In the genomic region with DNA sequence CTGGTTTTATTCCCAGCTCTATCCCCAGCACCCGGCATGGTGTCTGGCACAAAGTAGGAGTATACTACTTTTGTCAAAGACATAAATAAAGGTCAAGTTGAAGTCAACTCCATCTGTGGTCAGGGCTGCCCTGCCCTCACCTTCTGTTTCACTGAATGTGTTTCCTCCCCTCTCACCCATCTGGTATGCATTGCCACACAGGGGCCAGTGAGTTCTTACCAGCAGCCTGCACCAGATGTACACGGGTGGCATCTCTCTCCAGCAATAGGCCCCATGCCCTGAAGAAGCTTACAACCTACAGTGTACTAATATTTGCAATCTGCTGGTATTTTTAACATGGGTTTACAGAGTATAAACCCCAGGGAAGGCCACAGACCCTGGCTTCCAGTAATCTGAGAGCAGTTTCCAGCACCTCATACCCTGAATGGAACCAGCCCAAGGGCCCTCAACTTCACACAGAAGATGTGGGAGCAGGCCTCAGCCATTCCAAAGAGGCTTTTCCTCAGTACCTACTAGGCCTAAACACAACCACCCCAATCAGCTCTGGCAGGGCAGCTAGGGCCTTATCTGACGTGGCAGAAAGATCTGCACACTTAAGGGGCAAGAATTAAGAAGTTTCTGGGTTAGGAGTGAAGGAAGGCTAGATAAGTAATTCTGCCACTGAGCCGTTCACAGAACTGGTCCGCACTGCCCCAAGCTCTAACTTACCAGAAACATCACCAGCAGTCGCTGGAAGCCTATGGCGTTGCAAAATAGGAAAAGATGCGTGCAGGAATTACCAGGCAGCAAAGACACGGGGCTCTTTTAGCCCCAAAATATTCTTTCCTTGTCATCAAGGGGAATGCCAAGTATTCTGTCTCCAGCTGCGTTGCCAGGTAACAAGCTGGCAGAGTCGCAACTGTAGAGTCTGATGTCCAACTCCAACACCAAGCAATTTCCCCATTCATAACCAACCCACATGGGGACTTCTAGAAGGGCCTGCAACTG, we compare ENCODE assay signal across 8 cellular contexts. TPM values are rescaled to one million over a fixed set of nuclear protein-coding genes. Genes with fewer than 3 reads are reported as not detected.
A peak's percentile ranks its signal among the peaks of the same experiment; 100 is the strongest.
DNase-seq lines count a peak whose midpoint lies in the region; ATAC-seq and TF ChIP-seq lines count a peak whose summit lies in the region.

No MANE protein-coding gene starts in this region.

- H3K27me3 ChIP-seq in DOHH2 (ENCODE audit: control insufficient read depth, low read length) (no peaks in the 10 kb centered on the region), KMS-11 (ENCODE audit: insufficient read depth, low read depth) (no peaks in the 10 kb centered on the region), ascending aorta (no peaks in the 10 kb centered on the region)

- peak overlapping the region; percentile 99 for H3K27ac ChIP-seq in DOHH2 (ENCODE audit: low read depth, low read length)
- H3K27ac ChIP-seq in KMS-11 = no peak overlapping the region
- peak overlapping the region; percentile 88 to 92 for H3K27ac ChIP-seq in ascending aorta

- intact Hi-C loops in ascending aorta (cut with DNase I) = loop anchor here (10.0 kb wide), 1 partner anchor 435 kb away; no protein-coding TSS in a partner anchor
- intact Hi-C loops in left colon (cut with DNase I, micrococcal nuclease) = no loop called here

- no peak overlapping the region for H3K9ac ChIP-seq in KMS-11

- H3K4me2 ChIP-seq in DOHH2 (ENCODE audit: low read length) (peak overlapping the region; percentile 96), KMS-11 (peak overlapping the region; percentile 17)

- peaks cover 28% of the 10 kb centered on the region for H3F3A ChIP-seq in DOHH2 (ENCODE audit: control insufficient read depth, insufficient read depth)

- peaks cover 60% of the 10 kb centered on the region for H3K79me2 ChIP-seq in DOHH2 (ENCODE audit: control insufficient read depth, low read length)
- no peaks in the 10 kb centered on the region for H3K79me2 ChIP-seq in KMS-11 (ENCODE audit: insufficient read depth, low read depth)

- no peak overlapping the region for H2AFZ ChIP-seq in KMS-11 (ENCODE audit: low read depth)

- ATAC-seq in left colon = peak; percentile 17
- ATAC-seq in GM19328 (IDR thresholded peaks at IDR 0.05; ENCODE audit: unreplicated experiment) = no peak
- ATAC-seq in GM19463 (IDR thresholded peaks at IDR 0.05; ENCODE audit: unreplicated experiment) = no peak

- H3K4me3 ChIP-seq in DOHH2 (ENCODE audit: low read length) (peak overlapping the region; percentile 94), KMS-11 (IDR thresholded peaks at IDR 0.05; ENCODE audit: insufficient read depth, low read depth, low read length) (no peak overlapping the region), ascending aorta (peak overlapping the region in 1 of 2 donors; percentile 86)

- TF ChIP-seq CTCF in DOHH2 (IDR thresholded peaks at IDR 0.05; ENCODE audit: low read depth, low read length, poor library complexity, severe bottlenecking) (no peak), KMS-11 (conservative IDR thresholded peaks at IDR 0.05; ENCODE audit: low read depth, low read length) (no peak), ascending aorta (IDR thresholded peaks at IDR 0.05) (no peak)

- no peaks in the 10 kb centered on the region for H3K9me3 ChIP-seq in DOHH2 (ENCODE audit: control insufficient read depth, insufficient read depth, low read length)
- no peaks in the 10 kb centered on the region for H3K9me3 ChIP-seq in ascending aorta

- no peaks in the 10 kb centered on the region for H4K20me1 ChIP-seq in DOHH2 (ENCODE audit: control insufficient read depth, insufficient read depth, low read depth, low read length)
- no peaks in the 10 kb centered on the region for H4K20me1 ChIP-seq in KMS-11 (ENCODE audit: insufficient read depth)

- no peaks in the 10 kb centered on the region for H3K9me2 ChIP-seq in DOHH2 (replicated peaks; ENCODE audit: control insufficient read depth, low read length)

- DNase-seq in ascending aorta (ENCODE audit: low spot score in 2 of 2) (peak in 1 of 2 donors; percentile 84), left colon (peak; percentile 64 to 67), stromal cell of bone marrow (ENCODE audit: low read depth) (peak; percentile 55), NAMALWA (ENCODE audit: low spot score) (no peak)

- H3K36me3 ChIP-seq in DOHH2 (ENCODE audit: control insufficient read depth, low read length) = peaks cover 28% of the 10 kb centered on the region
- no peaks in the 10 kb centered on the region for H3K36me3 ChIP-seq in KMS-11 (ENCODE audit: insufficient read depth)
- no peaks in the 10 kb centered on the region for H3K36me3 ChIP-seq in ascending aorta

- H3K4me1 ChIP-seq in DOHH2 (ENCODE audit: control insufficient read depth, low read length) (peaks cover 76% of the 10 kb centered on the region), KMS-11 (ENCODE audit: low read depth, poor library complexity, severe bottlenecking) (peaks cover 56% of the 10 kb centered on the region), ascending aorta (peaks cover 14 to 28% of the 10 kb centered on the region in 2 donors)

RNA-seq across cellular contexts. Expression of gene IDH2, which starts 2.1 kb away (rescaled TPM):
- total RNA-seq in ascending aorta (49.7 TPM), left colon (100 to 1,000 TPM; 110 to 185 TPM)
